In the genomic region with DNA sequence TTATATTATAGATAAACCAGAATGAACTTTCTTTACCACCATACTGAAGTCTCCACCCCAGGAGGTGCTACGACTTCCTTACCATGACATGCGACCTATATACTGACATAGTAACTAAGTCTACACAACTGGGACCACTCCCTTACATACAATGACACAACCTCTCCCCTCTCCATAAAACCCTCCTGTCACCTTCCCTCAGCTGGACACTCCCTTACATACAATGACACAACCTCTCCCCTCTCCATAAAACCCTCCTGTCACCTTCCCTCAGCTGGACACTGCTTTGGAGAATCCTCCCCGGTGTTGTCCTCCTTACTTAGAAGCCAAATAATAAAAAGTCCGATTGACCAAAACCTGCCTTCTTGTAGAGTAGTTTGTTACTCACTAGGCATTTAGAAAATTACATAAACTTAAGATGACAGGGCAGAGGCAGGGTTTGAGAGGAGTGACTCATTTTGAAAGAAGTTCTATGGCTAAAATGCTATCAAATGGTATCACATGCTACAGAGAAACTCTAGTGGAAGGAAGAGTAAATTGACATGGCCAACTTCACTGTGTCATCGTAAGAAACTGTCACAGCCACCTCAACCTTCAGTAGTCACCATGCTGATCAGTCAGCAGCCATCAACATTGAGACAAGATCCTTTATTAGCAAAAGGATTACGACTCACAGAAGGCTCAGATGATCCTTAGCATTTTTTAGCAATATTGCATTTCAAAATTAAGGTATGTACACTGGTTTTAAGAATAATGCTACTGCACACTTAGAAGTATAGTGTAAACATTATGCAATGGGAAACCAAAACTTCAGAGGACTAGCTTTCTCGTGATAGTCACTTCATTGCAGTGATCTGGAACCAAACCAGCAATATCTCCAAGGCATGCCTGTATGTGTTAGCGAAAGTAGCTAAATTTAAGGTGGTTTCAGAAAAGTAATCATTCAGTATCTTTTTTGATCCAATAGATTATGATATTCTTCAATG, we compare ENCODE assay signal across 10 cellular contexts. TPM values are rescaled to one million over a fixed set of nuclear protein-coding genes. Genes with fewer than 3 reads are reported as not detected.
DNase-seq lines count a peak whose midpoint lies in the region; ATAC-seq and TF ChIP-seq lines count a peak whose summit lies in the region.
"Had no signal": no experiment of that assay in that cellular context is flagged by ENCODE, and none has a peak within 500 bp of the region (broad histone marks: within the 10 kb centered on the region; RNA-seq: fewer than 3 reads in every experiment).

No MANE protein-coding gene starts in this region.

- 95 to 96% methylated on average over 8 of the region's 8 CpGs for WGBS in tibial nerve, 2 donors
- WGBS in prostate gland, result 92% methylated on average over 8 of the region's 8 CpGs

- intact Hi-C loops in prostate gland (cut with DNase I), result no loop called here

- DNase-seq in A172 (ENCODE audit: low spot score) (peak; percentile 81), dedifferentiated amniotic fluid mesenchymal stem cell (ENCODE audit: extremely low spot score) (peak; percentile 61), DMS 273 (lab: John Stamatoyannopoulos, UW; ENCODE audit: unreplicated experiment) (no peak), NCI-H345 (lab: John Stamatoyannopoulos, UW) (no peak), tibial nerve (ENCODE audit: low spot score in 2 of 2) (no peak), prostate gland (ENCODE audit: low spot score) (no peak)
- DNase-seq: NCI-H526 had no signal

- no peaks in the 10 kb centered on the region for H3K9me3 ChIP-seq in tibial nerve
- no peaks in the 10 kb centered on the region for H3K9me3 ChIP-seq in prostate gland

- peak; percentile 66 for ATAC-seq in GM18907 (IDR thresholded peaks at IDR 0.05; ENCODE audit: unreplicated experiment)
- ATAC-seq in HG03565 (IDR thresholded peaks at IDR 0.05; ENCODE audit: unreplicated experiment), result peak; percentile 80

- H3K27me3 ChIP-seq in tibial nerve (no peaks in the 10 kb centered on the region), prostate gland (replicated peaks; ENCODE audit: insufficient read depth) (no peaks in the 10 kb centered on the region)

- no peak for TF ChIP-seq EP300 in tibial nerve (IDR thresholded peaks at IDR 0.05)

- peaks cover 0 to 8% (median 0%) of the 10 kb centered on the region in 4 donors for H3K4me1 ChIP-seq in tibial nerve
- H3K4me1 ChIP-seq in prostate gland (replicated peaks), result no peaks in the 10 kb centered on the region
- H3K4me1 ChIP-seq: parathyroid adenoma had no signal

- no peak for TF ChIP-seq POLR2A in tibial nerve (IDR thresholded peaks at IDR 0.05)
- no peak for TF ChIP-seq POLR2A in prostate gland (IDR thresholded peaks at IDR 0.05)

- H3K4me3 ChIP-seq in tibial nerve (no peak overlapping the region), prostate gland (no peak overlapping the region)

- H3K27ac ChIP-seq in tibial nerve, result no peak overlapping the region
- no peak overlapping the region for H3K27ac ChIP-seq in prostate gland
- H3K27ac ChIP-seq: parathyroid adenoma had no signal

- H3K36me3 ChIP-seq in tibial nerve (peaks cover 0 to 76% (median 2%) of the 10 kb centered on the region in 3 donors), prostate gland (no peaks in the 10 kb centered on the region)

- TF ChIP-seq CTCF in tibial nerve (IDR thresholded peaks at IDR 0.05), result no peak
- TF ChIP-seq CTCF in prostate gland (IDR thresholded peaks at IDR 0.05), result no peak

RNA-seq across cellular contexts. Expression of gene AHCTF1, which starts 56.4 kb away (rescaled TPM):
- 53.6 and 63.7 TPM in 2 replicates for total RNA-seq in A172 (2014; rRNA removed; shearing (Covaris generic))
- total RNA-seq in tibial nerve (10 to 100 TPM; 41.2 to 67.1 (median 45.6) TPM), prostate gland (10 to 100 TPM; 22.5 to 39.6 TPM)

Comparison
In these comparisons a context has a peak if more than half of its experiments do, and no peak if none do; other contexts are left out.
1. DNase-seq: peak in A172 (single experiment) and dedifferentiated amniotic fluid mesenchymal stem cell (single experiment); none in DMS 273 (single experiment), NCI-H345 (single experiment), tibial nerve (0 of 2) and prostate gland (single experiment).